8 cellular contexts compared by ENCODE assay signal in the genomic region with DNA sequence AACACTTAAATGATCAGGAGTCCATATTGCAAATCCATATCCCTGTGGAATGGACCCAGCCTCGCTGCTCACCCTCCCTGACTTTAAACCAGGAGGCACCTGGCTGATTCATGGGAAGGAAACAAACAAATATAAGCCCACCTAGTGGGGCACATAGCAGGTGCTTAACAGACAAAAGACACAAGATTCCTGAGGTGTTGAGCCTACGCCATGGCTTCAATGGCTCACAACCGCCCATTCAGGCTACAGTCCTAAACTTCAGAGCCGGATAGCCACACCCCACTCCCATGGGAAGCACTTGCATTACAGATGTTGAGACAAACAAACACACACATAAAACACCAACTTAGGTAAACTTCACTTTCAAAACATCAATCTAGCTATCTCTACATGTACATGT.
"Had no signal": no experiment of that assay in that cellular context is flagged by ENCODE, and none has a peak within 500 bp of the region (broad histone marks: within the 10 kb centered on the region; RNA-seq: fewer than 3 reads in every experiment).

No MANE protein-coding gene starts in this region.

- ATAC-seq: HCT116, HepG2 had no signal

- H3K4me3 Mint-ChIP-seq: HFFc6, IgD-negative memory B cell had no signal

- DNase-seq: GM23248, HFFc6, KBM-7 had no signal

- H3K4me2 ChIP-seq: KMS-11 had no signal

- H3K27ac ChIP-seq: GM23248, KMS-11 had no signal

- H3K27ac Mint-ChIP-seq: HFFc6, IgD-negative memory B cell had no signal

- H2AFZ ChIP-seq: GM23248 had no signal

- H3K4me1 ChIP-seq: HAP-1 had no signal

- H3K9me3 ChIP-seq: HAP-1 had no signal

- H3K36me3 ChIP-seq: HAP-1 had no signal

- H3K4me3 ChIP-seq: GM23248, HAP-1 had no signal

- H3K27me3 Mint-ChIP-seq: IgD-negative memory B cell had no signal
